Comparison of ENCODE assay signal across 8 cellular contexts in genomic region chr5:113293068-113293571, GRCh38.
DNase-seq lines count a peak whose midpoint lies in the region; ATAC-seq and TF ChIP-seq lines count a peak whose summit lies in the region.

No MANE protein-coding gene starts in this region.

- TF ChIP-seq POLR2A in gastrocnemius medialis (IDR thresholded peaks at IDR 0.05): no peak

- ATAC-seq in HG03175 (IDR thresholded peaks at IDR 0.05; ENCODE audit: unreplicated experiment) (peak; percentile 19), T-helper 17 cell (no peak), gastrocnemius medialis (no peak)

- H3K4me3 ChIP-seq in cardiac muscle cell (peak overlapping the region; percentile 88), gastrocnemius medialis (peak overlapping the region; percentile 50 to 71 (median 62))

- in situ Hi-C loops in gastrocnemius medialis (cut with MboI; ENCODE audit: low sequenced_read_pairs in 4 of 4): no loop called here

- DNase-seq in T-helper 17 cell: no peak
- DNase-seq in cardiac muscle cell (ENCODE audit: low read depth in 1 of 2, low spot score in 1 of 2): peak; percentile 22 to 24
- DNase-seq in gastrocnemius medialis: no peak
- DNase-seq in DMS153 treated with DMSO at 0.1 percent for 48 hours (lab: John Stamatoyannopoulos, UW; ENCODE audit: unreplicated experiment): no peak
- no peak for DNase-seq in NK-92 (lab: John Stamatoyannopoulos, UW; ENCODE audit: unreplicated experiment)
- DNase-seq in COLO668 (lab: John Stamatoyannopoulos, UW; ENCODE audit: unreplicated experiment): no peak
- DNase-seq in HuH-7.5 (ENCODE audit: low spot score): no peak

- H3K9me3 ChIP-seq in T-helper 17 cell (ENCODE audit: control insufficient read depth, low read length, poor library complexity, severe bottlenecking) (no peaks in the 10 kb centered on the region), cardiac muscle cell (ENCODE audit: low read depth) (no peaks in the 10 kb centered on the region), gastrocnemius medialis (no peaks in the 10 kb centered on the region)

- peaks cover 2% of the 10 kb centered on the region for H3K36me3 Mint-ChIP-seq in T-helper 17 cell (ENCODE audit: low read depth)

- no peak overlapping the region for H3K27ac ChIP-seq in cardiac muscle cell
- H3K27ac ChIP-seq in gastrocnemius medialis: peak overlapping the region in 2 of 4 donors; percentile 72 to 75

- H3K36me3 ChIP-seq in cardiac muscle cell: no peaks in the 10 kb centered on the region
- no peaks in the 10 kb centered on the region for H3K36me3 ChIP-seq in gastrocnemius medialis

- intact Hi-C loops in gastrocnemius medialis (cut with DNase I; ENCODE audit: low total_unique reads): loop anchor here (5.0 to 10.0 kb wide), 4 partner anchors 58 to 298 kb away; no protein-coding TSS in a partner anchor

- H3K27me3 Mint-ChIP-seq in T-helper 17 cell: peaks cover 32% of the 10 kb centered on the region

- peak overlapping the region; percentile 32 for H3K27ac Mint-ChIP-seq in T-helper 17 cell

- no peaks in the 10 kb centered on the region for H3K27me3 ChIP-seq in cardiac muscle cell
- no peaks in the 10 kb centered on the region for H3K27me3 ChIP-seq in gastrocnemius medialis

- TF ChIP-seq CTCF in cardiac muscle cell (IDR thresholded peaks at IDR 0.05; ENCODE audit: low read depth, low read length) (no peak), gastrocnemius medialis (IDR thresholded peaks at IDR 0.05 in 4 of 5, conservative IDR thresholded peaks at IDR 0.05 in 1 of 5) (no peak)

- H3K4me1 ChIP-seq in cardiac muscle cell (ENCODE audit: low read depth) (peaks cover 25% of the 10 kb centered on the region), gastrocnemius medialis (peaks cover 6 to 11% of the 10 kb centered on the region in 2 donors)

- peak overlapping the region; percentile 97 for H3K4me3 Mint-ChIP-seq in T-helper 17 cell

- H3K4me1 Mint-ChIP-seq in T-helper 17 cell: peaks cover 32% of the 10 kb centered on the region

Comparison
In these comparisons a context has a peak if more than half of its experiments do, and no peak if none do; other contexts are left out.
1. DNase-seq: peak in cardiac muscle cell (2 of 2); none in T-helper 17 cell (0 of 3), gastrocnemius medialis (0 of 2), DMS153 treated with DMSO at 0.1 percent for 48 hours (single experiment), NK-92 (single experiment), COLO668 (single experiment) and HuH-7.5 (single experiment).